Comparison of ENCODE assay signal across 8 cellular contexts in the genomic region with DNA sequence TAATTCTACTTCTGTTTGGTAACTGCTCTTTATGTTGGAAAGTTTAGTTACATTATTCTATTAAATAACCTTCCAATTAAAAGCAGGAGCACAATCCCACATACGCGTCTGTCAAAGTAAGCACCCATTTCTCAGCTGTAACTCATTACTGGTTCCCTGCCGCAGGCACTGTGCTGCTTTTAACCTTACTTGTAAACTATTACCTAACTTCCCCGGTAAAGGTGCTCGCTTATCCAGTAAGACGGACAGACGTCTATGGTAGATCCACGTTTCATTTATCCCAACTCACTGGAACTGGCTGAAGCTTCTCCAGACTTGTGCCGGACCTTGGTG. TPM values are rescaled to one million over a fixed set of nuclear protein-coding genes. Genes with fewer than 3 reads are reported as not detected.
A peak's percentile ranks its signal among the peaks of the same experiment; 100 is the strongest.
DNase-seq lines count a peak whose midpoint lies in the region; ATAC-seq and TF ChIP-seq lines count a peak whose summit lies in the region.

No MANE protein-coding gene starts in this region.

- no peaks in the 10 kb centered on the region for H3K4me1 ChIP-seq in Peyer's patch
- no peaks in the 10 kb centered on the region for H3K4me1 ChIP-seq in foreskin keratinocyte
- peaks cover 28 to 29% of the 10 kb centered on the region in 2 donors for H3K4me1 ChIP-seq in gastrocnemius medialis

- H3K4me3 ChIP-seq in Peyer's patch (peak overlapping the region; percentile 60 to 87 (median 78)), gastrocnemius medialis (peak overlapping the region; percentile 72 to 97 (median 88))

- H3K27me3 ChIP-seq in Peyer's patch = no peaks in the 10 kb centered on the region
- H3K27me3 ChIP-seq in foreskin keratinocyte = peaks cover 52% of the 10 kb centered on the region
- no peaks in the 10 kb centered on the region for H3K27me3 ChIP-seq in gastrocnemius medialis

- DNase-seq in Peyer's patch (no peak), foreskin keratinocyte (peak in 1 of 2 donors; percentile 6), gastrocnemius medialis (peak in 1 of 2 donors; percentile 3), NK-92 (lab: John Stamatoyannopoulos, UW; ENCODE audit: unreplicated experiment) (no peak), NCI-H146 treated with DMSO at 0.1 percent for 48 hours (lab: John Stamatoyannopoulos, UW; ENCODE audit: unreplicated experiment) (no peak)

- in situ Hi-C loops in gastrocnemius medialis (cut with MboI; ENCODE audit: low sequenced_read_pairs in 4 of 4) = no loop called here

- TF ChIP-seq POLR2A in Peyer's patch (IDR thresholded peaks at IDR 0.05) = no peak
- TF ChIP-seq POLR2A in gastrocnemius medialis (IDR thresholded peaks at IDR 0.05) = no peak

- ATAC-seq in GM18868 (IDR thresholded peaks at IDR 0.05; ENCODE audit: unreplicated experiment) (peak; percentile 1), HG02610 (IDR thresholded peaks at IDR 0.05; ENCODE audit: unreplicated experiment) (peak; percentile 9), foreskin keratinocyte (peak; percentile 37), gastrocnemius medialis (peak in 1 of 2 donors; percentile 56), GM19452 (IDR thresholded peaks at IDR 0.05; ENCODE audit: unreplicated experiment) (no peak)

- intact Hi-C loops in gastrocnemius medialis (cut with DNase I; ENCODE audit: low total_unique reads) = loop anchor here (2.0 to 5.0 kb wide), 4 partner anchors 24 to 77 kb away; partner anchors contain the start of gene ENPP5

- no peak for TF ChIP-seq CTCF in Peyer's patch (IDR thresholded peaks at IDR 0.05)
- TF ChIP-seq CTCF in foreskin keratinocyte (conservative IDR thresholded peaks at IDR 0.05) = no peak
- no peak for TF ChIP-seq CTCF in gastrocnemius medialis (IDR thresholded peaks at IDR 0.05 in 4 of 5, conservative IDR thresholded peaks at IDR 0.05 in 1 of 5)

- H3K27ac ChIP-seq in Peyer's patch = peak overlapping the region; percentile 76 to 84 (median 79)
- H3K27ac ChIP-seq in foreskin keratinocyte = no peak overlapping the region
- peak overlapping the region; percentile 89 to 92 (median 91) for H3K27ac ChIP-seq in gastrocnemius medialis

- H3K9me3 ChIP-seq in Peyer's patch (no peaks in the 10 kb centered on the region), gastrocnemius medialis (no peaks in the 10 kb centered on the region)

- H3K36me3 ChIP-seq in Peyer's patch (no peaks in the 10 kb centered on the region), gastrocnemius medialis (no peaks in the 10 kb centered on the region)

RNA-seq across cellular contexts. Expression of gene ENPP4, which starts 0.5 kb away (rescaled TPM):
- total RNA-seq in Peyer's patch (10 to 100 TPM in 3 of 4 donors, 1 to 10 TPM in 1; 4.1 to 22.6 (median 14.1) TPM), foreskin keratinocyte (0.07 and 0.14 TPM in 2 replicates), gastrocnemius medialis (10 to 100 TPM; 25.1 to 41.8 (median 33.1) TPM)
- polyA plus RNA-seq in foreskin keratinocyte = 0.02 and 0.04 TPM in 2 replicates

RNA-seq across cellular contexts. Expression of gene ENPP5, which starts 41.5 kb away (rescaled TPM):
- 1 to 10 TPM; 1.1 to 5.1 (median 2.3) TPM for total RNA-seq in Peyer's patch
- total RNA-seq in foreskin keratinocyte = 0.74 and 1.4 TPM in 2 replicates
- 0.41 and 0.43 TPM in 2 replicates for polyA plus RNA-seq in foreskin keratinocyte
- 10 to 100 TPM in 3 of 4 donors, 1 to 10 TPM in 1; 9.9 to 28.3 (median 19.2) TPM for total RNA-seq in gastrocnemius medialis
